1 cellular context compared by ENCODE assay signal in the genomic region with DNA sequence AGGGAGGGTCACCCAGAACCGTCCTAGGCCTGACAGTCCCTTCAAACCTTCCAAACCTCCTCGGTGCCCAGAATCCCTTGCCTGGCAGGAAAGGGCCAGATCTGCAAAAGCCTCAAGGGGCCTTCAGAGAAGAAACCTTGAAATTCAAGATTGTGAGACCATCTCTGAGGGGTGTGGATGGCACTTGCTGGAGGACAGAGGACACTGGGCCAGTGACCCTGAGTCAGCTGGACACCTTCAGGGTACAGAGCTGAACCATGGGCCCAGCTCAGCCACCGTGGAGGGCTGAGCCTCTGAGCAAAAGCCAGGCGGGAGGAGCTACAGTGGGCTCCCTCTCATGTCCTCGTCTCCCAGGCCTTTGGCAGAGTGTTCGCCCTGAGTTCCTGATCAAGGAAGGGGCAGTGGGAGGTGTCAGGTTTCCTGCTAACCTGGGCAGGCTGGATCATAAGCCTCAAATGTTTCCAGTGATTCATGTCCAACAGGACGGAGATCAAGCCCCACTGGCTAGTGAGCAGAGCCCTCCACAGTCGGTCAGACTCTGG.
TF ChIP-seq lines count a peak whose summit lies in the region.

No MANE protein-coding gene starts in this region.

TF ChIP-seq in HepG2, 621 proteins besides CTCF, POLR2A, EP300 and RAD21 (continued from another document and continues in another):
- TF ChIP-seq, protein P1, sequence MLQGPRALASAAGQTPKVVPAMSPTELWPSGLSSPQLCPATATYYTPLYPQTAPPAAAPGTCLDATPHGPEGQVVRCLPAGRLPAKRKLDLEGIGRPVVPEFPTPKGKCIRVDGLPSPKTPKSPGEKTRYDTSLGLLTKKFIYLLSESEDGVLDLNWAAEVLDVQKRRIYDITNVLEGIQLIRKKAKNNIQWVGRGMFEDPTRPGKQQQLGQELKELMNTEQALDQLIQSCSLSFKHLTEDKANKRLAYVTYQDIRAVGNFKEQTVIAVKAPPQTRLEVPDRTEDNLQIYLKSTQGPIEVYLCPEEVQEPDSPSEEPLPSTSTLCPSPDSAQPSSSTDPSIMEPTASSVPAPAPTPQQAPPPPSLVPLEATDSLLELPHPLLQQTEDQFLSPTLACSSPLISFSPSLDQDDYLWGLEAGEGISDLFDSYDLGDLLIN (CRISPR knock-in tag; IDR thresholded peaks at IDR 0.05; ENCODE audit: borderline replicate concordance), result peak; percentile 30; the same call in 1 of the 2 replicates
- TF ChIP-seq FOXA3 (CRISPR knock-in tag; IDR thresholded peaks at IDR 0.05), result no peak
- TF ChIP-seq EED (CRISPR knock-in tag; IDR thresholded peaks at IDR 0.05), result peak; percentile 76; the same call in 1 of the 2 replicates
- no peak for TF ChIP-seq TSC22D2 (CRISPR knock-in tag; IDR thresholded peaks at IDR 0.05; ENCODE audit: borderline replicate concordance)
- TF ChIP-seq BORCS8-MEF2B (CRISPR knock-in tag; IDR thresholded peaks at IDR 0.05), result peak; percentile 89
- TF ChIP-seq MAF1 (CRISPR knock-in tag; IDR thresholded peaks at IDR 0.05; ENCODE audit: borderline replicate concordance), result 0 out of 2 replicates have a peak, but pooled peaks have one; percentile 4
- no peak for TF ChIP-seq EZH2 (conservative IDR thresholded peaks at IDR 0.05; ENCODE audit: low read depth, low read length)
- TF ChIP-seq HDAC2 (CRISPR knock-in tag; IDR thresholded peaks at IDR 0.05), result no peak
- no peak for TF ChIP-seq MEIS2 (CRISPR knock-in tag; IDR thresholded peaks at IDR 0.05)
- peak; percentile 65 for TF ChIP-seq ZFX (CRISPR knock-in tag; IDR thresholded peaks at IDR 0.05; ENCODE audit: low read depth)
- no peak for TF ChIP-seq SYNCRIP (IDR thresholded peaks at IDR 0.05; ENCODE audit: insufficient read depth, low read depth, low read length)
- 0 out of 2 replicates have a peak, but pooled peaks have one; percentile 41 for TF ChIP-seq ZNF329 (CRISPR knock-in tag; IDR thresholded peaks at IDR 0.05; ENCODE audit: low read depth)
- TF ChIP-seq, protein P2, sequence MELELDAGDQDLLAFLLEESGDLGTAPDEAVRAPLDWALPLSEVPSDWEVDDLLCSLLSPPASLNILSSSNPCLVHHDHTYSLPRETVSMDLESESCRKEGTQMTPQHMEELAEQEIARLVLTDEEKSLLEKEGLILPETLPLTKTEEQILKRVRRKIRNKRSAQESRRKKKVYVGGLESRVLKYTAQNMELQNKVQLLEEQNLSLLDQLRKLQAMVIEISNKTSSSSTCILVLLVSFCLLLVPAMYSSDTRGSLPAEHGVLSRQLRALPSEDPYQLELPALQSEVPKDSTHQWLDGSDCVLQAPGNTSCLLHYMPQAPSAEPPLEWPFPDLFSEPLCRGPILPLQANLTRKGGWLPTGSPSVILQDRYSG (CRISPR knock-in tag; IDR thresholded peaks at IDR 0.05), result no peak
- no peak for TF ChIP-seq ATF7 (IDR thresholded peaks at IDR 0.05)
- TF ChIP-seq ATF7 (CRISPR knock-in tag; IDR thresholded peaks at IDR 0.05), result no peak
- TF ChIP-seq, protein P3, sequence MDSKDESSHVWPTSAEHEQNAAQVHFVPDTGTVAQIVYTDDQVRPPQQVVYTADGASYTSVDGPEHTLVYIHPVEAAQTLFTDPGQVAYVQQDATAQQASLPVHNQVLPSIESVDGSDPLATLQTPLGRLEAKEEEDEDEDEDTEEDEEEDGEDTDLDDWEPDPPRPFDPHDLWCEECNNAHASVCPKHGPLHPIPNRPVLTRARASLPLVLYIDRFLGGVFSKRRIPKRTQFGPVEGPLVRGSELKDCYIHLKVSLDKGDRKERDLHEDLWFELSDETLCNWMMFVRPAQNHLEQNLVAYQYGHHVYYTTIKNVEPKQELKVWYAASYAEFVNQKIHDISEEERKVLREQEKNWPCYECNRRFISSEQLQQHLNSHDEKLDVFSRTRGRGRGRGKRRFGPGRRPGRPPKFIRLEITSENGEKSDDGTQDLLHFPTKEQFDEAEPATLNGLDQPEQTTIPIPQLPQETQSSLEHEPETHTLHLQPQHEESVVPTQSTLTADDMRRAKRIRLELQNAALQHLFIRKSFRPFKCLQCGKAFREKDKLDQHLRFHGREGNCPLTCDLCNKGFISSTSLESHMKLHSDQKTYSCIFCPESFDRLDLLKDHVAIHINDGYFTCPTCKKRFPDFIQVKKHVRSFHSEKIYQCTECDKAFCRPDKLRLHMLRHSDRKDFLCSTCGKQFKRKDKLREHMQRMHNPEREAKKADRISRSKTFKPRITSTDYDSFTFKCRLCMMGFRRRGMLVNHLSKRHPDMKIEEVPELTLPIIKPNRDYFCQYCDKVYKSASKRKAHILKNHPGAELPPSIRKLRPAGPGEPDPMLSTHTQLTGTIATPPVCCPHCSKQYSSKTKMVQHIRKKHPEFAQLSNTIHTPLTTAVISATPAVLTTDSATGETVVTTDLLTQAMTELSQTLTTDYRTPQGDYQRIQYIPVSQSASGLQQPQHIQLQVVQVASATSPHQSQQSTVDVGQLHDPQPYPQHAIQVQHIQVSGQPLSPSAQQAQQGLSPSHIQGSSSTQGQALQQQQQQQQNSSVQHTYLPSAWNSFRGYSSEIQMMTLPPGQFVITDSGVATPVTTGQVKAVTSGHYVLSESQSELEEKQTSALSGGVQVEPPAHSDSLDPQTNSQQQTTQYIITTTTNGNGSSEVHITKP (CRISPR knock-in tag; IDR thresholded peaks at IDR 0.05; ENCODE audit: low read depth), result peak; percentile 21; the same call in 1 of the 2 replicates
- no peak for TF ChIP-seq ZNF101 (CRISPR knock-in tag; IDR thresholded peaks at IDR 0.05; ENCODE audit: borderline replicate concordance, low read depth)
- TF ChIP-seq RCOR2 (CRISPR knock-in tag; IDR thresholded peaks at IDR 0.05), result no peak
- 0 out of 2 replicates have a peak, but pooled peaks have one; percentile 63 for TF ChIP-seq ZNF451 (CRISPR knock-in tag; IDR thresholded peaks at IDR 0.05)
- TF ChIP-seq ZNF644 (CRISPR knock-in tag; IDR thresholded peaks at IDR 0.05; ENCODE audit: low read depth), result 0 out of 2 replicates have a peak, but pooled peaks have one; percentile 36
- TF ChIP-seq NCOA1 (CRISPR knock-in tag; IDR thresholded peaks at IDR 0.05), result no peak
- 0 out of 2 replicates have a peak, but pooled peaks have one; percentile 29 for TF ChIP-seq ZNF225 (CRISPR knock-in tag; IDR thresholded peaks at IDR 0.05)
- no peak for TF ChIP-seq ZNF205 (CRISPR knock-in tag; IDR thresholded peaks at IDR 0.05)
- peak; percentile 58; the same call in 1 of the 2 replicates for TF ChIP-seq ZBTB7B (CRISPR knock-in tag; IDR thresholded peaks at IDR 0.05)
- TF ChIP-seq, protein P4, sequence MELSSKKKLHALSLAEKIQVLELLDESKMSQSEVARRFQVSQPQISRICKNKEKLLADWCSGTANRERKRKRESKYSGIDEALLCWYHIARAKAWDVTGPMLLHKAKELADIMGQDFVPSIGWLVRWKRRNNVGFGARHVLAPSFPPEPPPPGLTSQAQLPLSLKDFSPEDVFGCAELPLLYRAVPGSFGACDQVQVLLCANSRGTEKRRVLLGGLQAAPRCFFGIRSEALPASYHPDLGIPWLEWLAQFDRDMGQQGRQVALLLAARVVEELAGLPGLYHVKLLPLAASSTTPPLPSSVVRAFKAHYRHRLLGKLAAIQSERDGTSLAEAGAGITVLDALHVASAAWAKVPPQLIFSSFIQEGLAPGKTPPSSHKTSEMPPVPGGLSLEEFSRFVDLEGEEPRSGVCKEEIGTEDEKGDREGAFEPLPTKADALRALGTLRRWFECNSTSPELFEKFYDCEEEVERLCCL (CRISPR knock-in tag; IDR thresholded peaks at IDR 0.05; ENCODE audit: borderline replicate concordance), result no peak
- no peak for TF ChIP-seq GPN1 (CRISPR knock-in tag; IDR thresholded peaks at IDR 0.05; ENCODE audit: borderline replicate concordance)
- TF ChIP-seq, protein P5, sequence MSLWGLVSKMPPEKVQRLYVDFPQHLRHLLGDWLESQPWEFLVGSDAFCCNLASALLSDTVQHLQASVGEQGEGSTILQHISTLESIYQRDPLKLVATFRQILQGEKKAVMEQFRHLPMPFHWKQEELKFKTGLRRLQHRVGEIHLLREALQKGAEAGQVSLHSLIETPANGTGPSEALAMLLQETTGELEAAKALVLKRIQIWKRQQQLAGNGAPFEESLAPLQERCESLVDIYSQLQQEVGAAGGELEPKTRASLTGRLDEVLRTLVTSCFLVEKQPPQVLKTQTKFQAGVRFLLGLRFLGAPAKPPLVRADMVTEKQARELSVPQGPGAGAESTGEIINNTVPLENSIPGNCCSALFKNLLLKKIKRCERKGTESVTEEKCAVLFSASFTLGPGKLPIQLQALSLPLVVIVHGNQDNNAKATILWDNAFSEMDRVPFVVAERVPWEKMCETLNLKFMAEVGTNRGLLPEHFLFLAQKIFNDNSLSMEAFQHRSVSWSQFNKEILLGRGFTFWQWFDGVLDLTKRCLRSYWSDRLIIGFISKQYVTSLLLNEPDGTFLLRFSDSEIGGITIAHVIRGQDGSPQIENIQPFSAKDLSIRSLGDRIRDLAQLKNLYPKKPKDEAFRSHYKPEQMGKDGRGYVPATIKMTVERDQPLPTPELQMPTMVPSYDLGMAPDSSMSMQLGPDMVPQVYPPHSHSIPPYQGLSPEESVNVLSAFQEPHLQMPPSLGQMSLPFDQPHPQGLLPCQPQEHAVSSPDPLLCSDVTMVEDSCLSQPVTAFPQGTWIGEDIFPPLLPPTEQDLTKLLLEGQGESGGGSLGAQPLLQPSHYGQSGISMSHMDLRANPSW (CRISPR knock-in tag; IDR thresholded peaks at IDR 0.05; ENCODE audit: borderline replicate concordance), result no peak
- 0 out of 2 replicates have a peak, but pooled peaks have one; percentile 18 for TF ChIP-seq RARA (CRISPR knock-in tag; IDR thresholded peaks at IDR 0.05)
- TF ChIP-seq GZF1 (CRISPR knock-in tag; IDR thresholded peaks at IDR 0.05), result no peak
- no peak for TF ChIP-seq HMG20A (CRISPR knock-in tag; IDR thresholded peaks at IDR 0.05; ENCODE audit: borderline replicate concordance)
- TF ChIP-seq STAG1 (CRISPR knock-in tag; IDR thresholded peaks at IDR 0.05), result no peak; the same call in 1 of the 2 replicates
- TF ChIP-seq ZNF678 (CRISPR knock-in tag; IDR thresholded peaks at IDR 0.05), result no peak
- TF ChIP-seq, protein P6, sequence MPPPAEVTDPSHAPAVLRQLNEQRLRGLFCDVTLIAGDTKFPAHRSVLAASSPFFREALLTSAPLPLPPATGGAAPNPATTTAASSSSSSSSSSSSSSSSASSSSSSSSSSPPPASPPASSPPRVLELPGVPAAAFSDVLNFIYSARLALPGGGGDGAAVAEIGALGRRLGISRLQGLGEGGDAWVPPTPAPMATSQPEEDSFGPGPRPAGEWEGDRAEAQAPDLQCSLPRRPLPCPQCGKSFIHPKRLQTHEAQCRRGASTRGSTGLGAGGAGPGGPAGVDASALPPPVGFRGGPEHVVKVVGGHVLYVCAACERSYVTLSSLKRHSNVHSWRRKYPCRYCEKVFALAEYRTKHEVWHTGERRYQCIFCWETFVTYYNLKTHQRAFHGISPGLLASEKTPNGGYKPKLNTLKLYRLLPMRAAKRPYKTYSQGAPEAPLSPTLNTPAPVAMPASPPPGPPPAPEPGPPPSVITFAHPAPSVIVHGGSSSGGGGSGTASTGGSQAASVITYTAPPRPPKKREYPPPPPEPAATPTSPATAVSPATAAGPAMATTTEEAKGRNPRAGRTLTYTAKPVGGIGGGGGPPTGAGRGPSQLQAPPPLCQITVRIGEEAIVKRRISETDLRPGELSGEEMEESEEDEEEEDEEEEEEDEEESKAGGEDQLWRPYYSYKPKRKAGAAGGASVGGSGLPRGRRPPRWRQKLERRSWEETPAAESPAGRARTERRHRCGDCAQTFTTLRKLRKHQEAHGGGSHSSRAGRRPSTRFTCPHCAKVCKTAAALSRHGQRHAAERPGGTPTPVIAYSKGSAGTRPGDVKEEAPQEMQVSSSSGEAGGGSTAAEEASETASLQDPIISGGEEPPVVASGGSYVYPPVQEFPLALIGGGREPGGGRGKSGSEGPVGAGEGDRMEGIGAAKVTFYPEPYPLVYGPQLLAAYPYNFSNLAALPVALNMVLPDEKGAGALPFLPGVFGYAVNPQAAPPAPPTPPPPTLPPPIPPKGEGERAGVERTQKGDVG (CRISPR knock-in tag; IDR thresholded peaks at IDR 0.05; ENCODE audit: borderline replicate concordance), result peak; percentile 43; the same call in 1 of the 2 replicates
- TF ChIP-seq SCMH1 (CRISPR knock-in tag; IDR thresholded peaks at IDR 0.05; ENCODE audit: borderline replicate concordance), result no peak
- peak; percentile 53; the same call in 1 of the 2 replicates for TF ChIP-seq FOXO1 (CRISPR knock-in tag; IDR thresholded peaks at IDR 0.05)
- no peak for TF ChIP-seq HCFC1 (IDR thresholded peaks at IDR 0.05; ENCODE audit: low read depth, low read length)
- TF ChIP-seq, protein P7, sequence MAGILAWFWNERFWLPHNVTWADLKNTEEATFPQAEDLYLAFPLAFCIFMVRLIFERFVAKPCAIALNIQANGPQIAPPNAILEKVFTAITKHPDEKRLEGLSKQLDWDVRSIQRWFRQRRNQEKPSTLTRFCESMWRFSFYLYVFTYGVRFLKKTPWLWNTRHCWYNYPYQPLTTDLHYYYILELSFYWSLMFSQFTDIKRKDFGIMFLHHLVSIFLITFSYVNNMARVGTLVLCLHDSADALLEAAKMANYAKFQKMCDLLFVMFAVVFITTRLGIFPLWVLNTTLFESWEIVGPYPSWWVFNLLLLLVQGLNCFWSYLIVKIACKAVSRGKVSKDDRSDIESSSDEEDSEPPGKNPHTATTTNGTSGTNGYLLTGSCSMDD (CRISPR knock-in tag; IDR thresholded peaks at IDR 0.05), result no peak
- no peak for TF ChIP-seq ZEB1 (IDR thresholded peaks at IDR 0.05; ENCODE audit: insufficient replicate concordance, low read depth)
